ENCODE assay signal across 26 cellular contexts in the genomic region with DNA sequence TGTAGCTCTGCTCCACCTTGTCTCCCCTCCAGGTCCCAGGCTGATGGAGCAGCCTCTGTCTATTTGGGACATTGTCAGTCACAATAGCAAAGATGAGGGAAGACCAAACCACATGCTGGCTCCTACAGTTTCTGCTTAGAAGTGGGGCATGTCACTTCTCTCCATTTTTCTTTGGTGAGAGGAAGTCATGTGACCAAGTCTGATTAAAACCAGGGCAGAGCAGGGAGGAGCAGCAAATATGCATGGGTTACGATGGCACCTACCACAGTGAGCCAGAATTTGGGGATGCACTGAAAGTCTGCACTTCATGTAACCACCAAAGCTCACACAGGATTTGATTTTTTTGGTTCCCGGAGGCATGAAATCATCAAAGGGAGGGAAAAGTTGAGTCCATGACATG.
"Had no signal": no experiment of that assay in that cellular context is flagged by ENCODE, and none has a peak within 500 bp of the region (broad histone marks: within the 10 kb centered on the region; RNA-seq: fewer than 3 reads in every experiment).

No MANE protein-coding gene starts in this region.

- H3K27ac ChIP-seq: adrenal gland, breast epithelium, SJCRH30 had no signal

- H3K36me3 ChIP-seq: adrenal gland, breast epithelium, SJCRH30 had no signal

- DNase-seq: activated B cell treated with CpG ODN at 0.5 μM for 24 hours; activated CD4-positive, alpha-beta T cell treated with anti-CD3 and anti-CD28 coated beads, Interleukin-2, amount 50 U/mL, for 1 hour; activated CD8-positive, alpha-beta memory T cell treated with anti-CD3 and anti-CD28 coated beads, Interleukin-2, amount 50 U/mL, for 4 hours; activated CD8-positive, alpha-beta T cell treated with anti-CD3 and anti-CD28 coated beads for 36 hours; activated naive CD4-positive, alpha-beta T cell treated with anti-CD3 and anti-CD28 coated beads, Interleukin-2, amount 50 U/mL, for 16 hours; activated naive CD8-positive, alpha-beta T cell treated with anti-CD3 and anti-CD28 coated beads, Interleukin-2, amount 10 ng/mL, durations not matched to agents 7 days and 5 days; activated T-cell treated with anti-CD3 and anti-CD28 coated beads, Interleukin-2, amount 50 U/mL, for 72 hours; adrenal gland; anterior cingulate cortex; caudate nucleus; Karpas-422; NCI-H1105 treated with DMSO at 0.1 percent for 48 hours; NCI-H1436 treated with DMSO at 0.1 percent for 48 hours; NCI-H187; NCI-H2081 treated with DMSO at 0.1 percent for 48 hours; NCI-H2171; NCI-H2227 treated with DMSO at 0.1 percent for 48 hours; NCI-H446 treated with DMSO at 0.1 percent for 48 hours; NCI-H526 treated with DMSO at 0.1 percent for 48 hours; NK-92 treated with Interleukin-12 subunit alpha and Interleukin-12 subunit beta, amount 100 ng/mL, for 24 hours; OCI-M1; RPMI8226; SJCRH30 had no signal

- H3K4me1 ChIP-seq: adrenal gland, breast epithelium, SJCRH30 had no signal

- ATAC-seq: activated CD8-positive, alpha-beta T cell treated with anti-CD3 and anti-CD28 coated beads for 36 hours; activated T-cell treated with anti-CD3 and anti-CD28 coated beads, Interleukin-2, amount 50 U/mL, for 72 hours; Panc1; Right ventricle myocardium inferior had no signal

- H3K4me3 ChIP-seq: adrenal gland, breast epithelium, SJCRH30 had no signal

- H3K27me3 ChIP-seq: adrenal gland, breast epithelium, SJCRH30 had no signal

- H3K9me3 ChIP-seq: adrenal gland, breast epithelium, SJCRH30 had no signal
